Comparison of ENCODE assay signal across 10 cellular contexts in genomic region chr3:127473244-127474024, GRCh38.
DNase-seq lines count a peak whose midpoint lies in the region; ATAC-seq and TF ChIP-seq lines count a peak whose summit lies in the region.
"Had no signal": no experiment of that assay in that cellular context is flagged by ENCODE, and none has a peak within 500 bp of the region (broad histone marks: within the 10 kb centered on the region; RNA-seq: fewer than 3 reads in every experiment).

No MANE protein-coding gene starts in this region.

- in situ Hi-C loops in GM13977 (cut with MboI; ENCODE audit: low pct_unique_long_range_greater_than_20kb, low sequenced_read_pairs, unreplicated experiment) = no loop called here

- no peak overlapping the region for H3K4me2 ChIP-seq in OCI-LY3 (ENCODE audit: low read length)

- DNase-seq in D341Med (ENCODE audit: low spot score) (peak; percentile 64), GM13977 (ENCODE audit: low spot score) (peak; percentile 65), islet precursor cell (peak; percentile 87), lower leg skin (ENCODE audit: low spot score in 2 of 2) (no peak), omental fat pad (ENCODE audit: low spot score) (no peak)
- DNase-seq: T-helper 9 cell had no signal

- H3K9me3 ChIP-seq in OCI-LY3 (ENCODE audit: insufficient read depth, low read length) = no peaks in the 10 kb centered on the region

- H2AFZ ChIP-seq in OCI-LY3 (ENCODE audit: low read depth, low read length) = no peak overlapping the region

- ATAC-seq in HG02852 (IDR thresholded peaks at IDR 0.05; ENCODE audit: unreplicated experiment) (no peak), omental fat pad (ENCODE audit: low FRiP score) (no peak), GM21529 (IDR thresholded peaks at IDR 0.05; ENCODE audit: unreplicated experiment) (no peak)

- no peak overlapping the region for H3K27ac ChIP-seq in OCI-LY3 (ENCODE audit: low read length)

- no peaks in the 10 kb centered on the region for H4K20me1 ChIP-seq in OCI-LY3 (ENCODE audit: insufficient read depth, low read length)

- no peaks in the 10 kb centered on the region for H3K79me2 ChIP-seq in OCI-LY3 (ENCODE audit: low read length)

- 60 to 76% methylated on average over 3 to 8 of the region's 10 CpGs for WGBS in lower leg skin, 2 donors

- TF ChIP-seq POLR2A in lower leg skin (IDR thresholded peaks at IDR 0.05) = no peak

- peak; percentile 53 for TF ChIP-seq CTCF in GM13977 (IDR thresholded peaks at IDR 0.05; ENCODE audit: extremely low read depth, insufficient read depth, missing control alignments)
- peak; percentile 56 for TF ChIP-seq CTCF in OCI-LY3 (IDR thresholded peaks at IDR 0.05; ENCODE audit: low read depth, low read length)
- TF ChIP-seq CTCF in lower leg skin (IDR thresholded peaks at IDR 0.05) = no peak
- no peak for TF ChIP-seq CTCF in omental fat pad (IDR thresholded peaks at IDR 0.05)

- no peaks in the 10 kb centered on the region for H3K36me3 ChIP-seq in OCI-LY3 (replicated peaks; ENCODE audit: low read depth, low read length)

- peaks cover 4% of the 10 kb centered on the region for H3K27me3 ChIP-seq in OCI-LY3 (ENCODE audit: low read depth, low read length)

- no peak overlapping the region for H3K9ac ChIP-seq in OCI-LY3 (ENCODE audit: low read length)

- H3K4me3 ChIP-seq in OCI-LY3 (ENCODE audit: low read length) (no peak overlapping the region), lower leg skin (ENCODE audit: low read depth, poor library complexity, severe bottlenecking) (no peak overlapping the region)
- H3K4me3 ChIP-seq: lung had no signal

- intact Hi-C loops in lower leg skin (cut with DNase I; ENCODE audit: low total_unique reads) = no loop called here

- 0 out of 2 replicates have a peak, but pooled peaks cover 4% of the 10 kb centered on the region for H3K4me1 ChIP-seq in OCI-LY3 (ENCODE audit: low read length)

Comparison
In these comparisons a context has a peak if more than half of its experiments do, and no peak if none do; other contexts are left out.
1. DNase-seq: peak in D341Med (single experiment), GM13977 (single experiment) and islet precursor cell (single experiment); none in lower leg skin (0 of 2) and omental fat pad (single experiment).
2. CTCF ChIP-seq: peak in GM13977 (single experiment) and OCI-LY3 (single experiment); none in lower leg skin (0 of 3) and omental fat pad (0 of 3).